ENCODE assay signal across 16 cellular contexts in genomic region chr1:203269654-203270020, GRCh38. TPM values are rescaled to one million over a fixed set of nuclear protein-coding genes. Genes with fewer than 3 reads are reported as not detected.
A peak's percentile ranks its signal among the peaks of the same experiment; 100 is the strongest.
DNase-seq lines count a peak whose midpoint lies in the region; ATAC-seq and TF ChIP-seq lines count a peak whose summit lies in the region.
"Had no signal": no experiment of that assay in that cellular context is flagged by ENCODE, and none has a peak within 500 bp of the region (broad histone marks: within the 10 kb centered on the region; RNA-seq: fewer than 3 reads in every experiment).

No MANE protein-coding gene starts in this region.

- H3K4me2 ChIP-seq in BLaER1 treated with 17β-estradiol and CSF1 and Interleukin-3, amounts not matched to agents 10 nM and 100 nM, result peak overlapping the region; percentile 1 to 52 (median 23); a peak in 13 of 22 replicates
- H3K4me2 ChIP-seq in SU-DHL-6 (ENCODE audit: low read depth, low read length, poor library complexity, severe bottlenecking) (no peak overlapping the region), neuronal stem cell (ENCODE audit: insufficient read depth, low read length, poor library complexity, severe bottlenecking) (no peak overlapping the region)
- H3K4me2 ChIP-seq: A549 had no signal

- no peak overlapping the region for H3K4me3 ChIP-seq in BLaER1 treated with 17β-estradiol and CSF1 and Interleukin-3, amounts not matched to agents 10 nM and 100 nM
- no peak overlapping the region for H3K4me3 ChIP-seq in SU-DHL-6 (ENCODE audit: insufficient read depth, low read length, poor library complexity, severe bottlenecking)
- H3K4me3 ChIP-seq in neuronal stem cell (ENCODE audit: low read length in 2 of 2), result no peak overlapping the region
- no peak overlapping the region for H3K4me3 ChIP-seq in skeletal muscle tissue (ENCODE audit: low read length in 3 of 3)
- no peak overlapping the region for H3K4me3 ChIP-seq in Peyer's patch
- H3K4me3 ChIP-seq: A549, GM12878, HAP-1 had no signal

- H2BK5ac ChIP-seq in neuronal stem cell (ENCODE audit: low read length), result peak overlapping the region; percentile 16

- ATAC-seq in SK-N-SH treated with all-trans-retinoic acid at 6 μM for 48 hours, result no peak

- H3K9me2 ChIP-seq in SU-DHL-6 (replicated peaks; ENCODE audit: insufficient read depth, low read length), result no peaks in the 10 kb centered on the region

- no peak overlapping the region for H4K8ac ChIP-seq in neuronal stem cell (ENCODE audit: low read depth, low read length)

- peaks cover 12% of the 10 kb centered on the region; the same call in 1 of the 2 replicates for H3K79me2 ChIP-seq in SU-DHL-6 (ENCODE audit: insufficient read depth, low read length)

- H3K4me1 ChIP-seq in BLaER1 treated with 17β-estradiol and CSF1 and Interleukin-3, amounts not matched to agents 10 nM and 100 nM, result peaks cover 60 to 77% (median 75%) of the 10 kb centered on the region in 10 experiments
- H3K4me1 ChIP-seq in neuronal stem cell (ENCODE audit: control insufficient read depth in 2 of 2, insufficient read depth in 1 of 2, low read depth in 1 of 2, low read length in 2 of 2) (peaks cover 13 to 16% of the 10 kb centered on the region in 2 donors), skeletal muscle tissue (ENCODE audit: control insufficient read depth in 3 of 3, insufficient read depth in 3 of 3, low read length in 3 of 3) (peaks cover 49 to 60% (median 59%) of the 10 kb centered on the region in 3 donors), Peyer's patch (peaks cover 0 to 32% (median 5%) of the 10 kb centered on the region in 4 donors)

- no peak overlapping the region for H2AFZ ChIP-seq in SU-DHL-6 (ENCODE audit: low read depth, low read length, severe bottlenecking)
- H2AFZ ChIP-seq in neuronal stem cell (ENCODE audit: low read length), result no peak overlapping the region

- no peak for TF ChIP-seq POLR2A in Peyer's patch (IDR thresholded peaks at IDR 0.05)

- TF ChIP-seq CTCF in SU-DHL-6 (IDR thresholded peaks at IDR 0.05; ENCODE audit: insufficient read depth, low read length, poor library complexity, severe bottlenecking), result no peak
- no peak for TF ChIP-seq CTCF in Peyer's patch (IDR thresholded peaks at IDR 0.05)

- no CpG with 5 or more reads among the region's 5 CpGs for WGBS in neuronal stem cell (ENCODE audit: extremely low coverage in 2 of 2, insufficient read length in 2 of 2, insufficient replicate concordance in 1 of 2), 2 donors

- peaks cover 24% of the 10 kb centered on the region for H3F3A ChIP-seq in SU-DHL-6 (ENCODE audit: insufficient read depth)

- H3K9ac ChIP-seq in BLaER1 treated with 17β-estradiol and CSF1 and Interleukin-3, amounts not matched to agents 10 nM and 100 nM, result peak overlapping the region in 3 of 11 experiments; percentile 4 to 28 (median 4); a peak in 3 of 22 replicates
- no peak overlapping the region for H3K9ac ChIP-seq in SU-DHL-6 (ENCODE audit: low read length)
- no peak overlapping the region for H3K9ac ChIP-seq in neuronal stem cell (ENCODE audit: low read depth, low read length, poor library complexity)
- H3K9ac ChIP-seq in skeletal muscle tissue (ENCODE audit: low read depth in 1 of 3, low read length in 3 of 3), result peak overlapping the region in 1 of 3 donors; percentile 28

- no peaks in the 10 kb centered on the region for H3K36me3 ChIP-seq in BLaER1 treated with 17β-estradiol and CSF1 and Interleukin-3, amounts not matched to agents 10 nM and 100 nM
- H3K36me3 ChIP-seq in SU-DHL-6 (ENCODE audit: low read length) (no peaks in the 10 kb centered on the region), neuronal stem cell (replicated peaks in 1 of 2; ENCODE audit: control insufficient read depth in 2 of 2, insufficient read depth in 2 of 2, low read length in 2 of 2) (no peaks in the 10 kb centered on the region), skeletal muscle tissue (ENCODE audit: control insufficient read depth in 3 of 3, insufficient read depth in 3 of 3, low read length in 3 of 3) (no peaks in the 10 kb centered on the region), Peyer's patch (no peaks in the 10 kb centered on the region)
- H3K36me3 ChIP-seq: HAP-1 had no signal

- H2BK120ac ChIP-seq in neuronal stem cell (ENCODE audit: low read depth, low read length), result no peak overlapping the region

- peak overlapping the region in 1 of 11 experiments; percentile 20; a peak in 2 of 22 replicates for H3K27ac ChIP-seq in BLaER1 treated with 17β-estradiol and CSF1 and Interleukin-3, amounts not matched to agents 10 nM and 100 nM
- H3K27ac ChIP-seq in SU-DHL-6 (ENCODE audit: low read depth, low read length) (peak overlapping the region; percentile 98; the same call in 1 of the 2 replicates), neuronal stem cell (replicated peaks; ENCODE audit: low read length) (no peak overlapping the region), skeletal muscle tissue (ENCODE audit: low read depth, low read length) (peak overlapping the region; percentile 69), Peyer's patch (no peak overlapping the region)
- H3K27ac ChIP-seq: A549 had no signal

- no peaks in the 10 kb centered on the region for H3K27me3 ChIP-seq in BLaER1 treated with 17β-estradiol and CSF1 and Interleukin-3, amounts not matched to agents 10 nM and 100 nM
- H3K27me3 ChIP-seq in SU-DHL-6 (ENCODE audit: low read length) (no peaks in the 10 kb centered on the region), neuronal stem cell (ENCODE audit: control insufficient read depth in 3 of 3, insufficient read depth in 3 of 3, low read depth in 1 of 3, low read length in 3 of 3) (peaks cover 0 to 6% (median 0%) of the 10 kb centered on the region in 3 experiments), skeletal muscle tissue (ENCODE audit: control insufficient read depth in 3 of 3, insufficient read depth in 3 of 3, low read length in 3 of 3) (no peaks in the 10 kb centered on the region), Peyer's patch (no peaks in the 10 kb centered on the region)

- peak overlapping the region; percentile 5 for H2BK15ac ChIP-seq in neuronal stem cell (ENCODE audit: low read length)

- no peak overlapping the region for H2AK5ac ChIP-seq in neuronal stem cell (ENCODE audit: low read depth, low read length)

- H2BK12ac ChIP-seq in neuronal stem cell (ENCODE audit: low read length), result no peak overlapping the region

- DNase-seq in neuronal stem cell (ENCODE audit: low spot score) (no peak), Peyer's patch (no peak), NCI-H82 (lab: John Stamatoyannopoulos, UW) (no peak)
- DNase-seq: Right ventricle myocardium superior had no signal

- H3K18ac ChIP-seq in neuronal stem cell (ENCODE audit: low read length), result no peak overlapping the region

- no peaks in the 10 kb centered on the region for H3K79me1 ChIP-seq in neuronal stem cell (ENCODE audit: low read depth, low read length)

- no peak overlapping the region for H3K23ac ChIP-seq in neuronal stem cell (ENCODE audit: low read depth, low read length, poor library complexity)

- no peaks in the 10 kb centered on the region for H4K20me1 ChIP-seq in BLaER1 treated with 17β-estradiol and CSF1 and Interleukin-3, amounts not matched to agents 10 nM and 100 nM
- H4K20me1 ChIP-seq in SU-DHL-6 (ENCODE audit: low read depth, low read length), result no peaks in the 10 kb centered on the region

- no peak overlapping the region for H4K91ac ChIP-seq in neuronal stem cell (ENCODE audit: low read depth, low read length, poor library complexity)

- H3K9me3 ChIP-seq in BLaER1 treated with 17β-estradiol and CSF1 and Interleukin-3, amounts not matched to agents 10 nM and 100 nM (replicated peaks in 1 of 11), result no peaks in the 10 kb centered on the region
- no peaks in the 10 kb centered on the region for H3K9me3 ChIP-seq in SU-DHL-6 (ENCODE audit: insufficient read depth, low read length)
- no peaks in the 10 kb centered on the region for H3K9me3 ChIP-seq in neuronal stem cell (replicated peaks in 1 of 2; ENCODE audit: control insufficient read depth in 2 of 2, insufficient read depth in 1 of 2, low read depth in 1 of 2, low read length in 2 of 2)
- H3K9me3 ChIP-seq in skeletal muscle tissue (ENCODE audit: control insufficient read depth in 3 of 3, low read length in 3 of 3), result no peaks in the 10 kb centered on the region
- H3K9me3 ChIP-seq in Peyer's patch, result no peaks in the 10 kb centered on the region
- H3K9me3 ChIP-seq: A549, Caco-2, HAP-1 had no signal

- no peak overlapping the region for H3K4ac ChIP-seq in neuronal stem cell (ENCODE audit: low read length)

- no peak overlapping the region for H3K14ac ChIP-seq in neuronal stem cell (ENCODE audit: low read length)

TF ChIP-seq in SK-N-SH treated with all-trans-retinoic acid at 6 μM for 48 hours, 23 proteins besides CTCF, POLR2A, EP300 and RAD21 (continues in another document):
- TF ChIP-seq ISL1 (CRISPR knock-in tag; IDR thresholded peaks at IDR 0.05) (no peak), CSRNP3 (CRISPR knock-in tag; IDR thresholded peaks at IDR 0.05) (no peak)

RNA-seq across cellular contexts. Expression of gene BTG2, which starts 35.7 kb away (rescaled TPM):
- 59.9 TPM for polyA plus RNA-seq in neuronal stem cell (2013, experiment 1 of 2)
- 59.9 TPM for polyA plus RNA-seq in neuronal stem cell (2013, experiment 2 of 2)
- total RNA-seq in skeletal muscle tissue (32.4 TPM), Peyer's patch (100 to 1,000 TPM in 1 of 4 donors, 10 to 100 TPM in 3; 45.0 to 129 (median 58.8) TPM)

RNA-seq across cellular contexts. Expression of gene CHIT1, which starts 40.2 kb away (rescaled TPM):
- 0.04 TPM for polyA plus RNA-seq in neuronal stem cell (2013, experiment 1 of 2)
- not detected for polyA plus RNA-seq in neuronal stem cell (2013, experiment 2 of 2)
- total RNA-seq in skeletal muscle tissue (under 0.01 TPM), Peyer's patch (1 to 10 TPM in 1 of 4 donors, under 1 TPM in 1, not detected in 2; 0.67 to 4.1 TPM)
- total RNA-seq: Caco-2, HT1080, RPMI7951 had no signal
- polyA plus RNA-seq: A549; BJ; CD4-positive, alpha-beta memory T cell had no signal

Comparison
In these comparisons a context has a peak if more than half of its experiments do, and no peak if none do; other contexts are left out.
1. H3K27ac ChIP-seq: peak in SU-DHL-6 (single experiment) and skeletal muscle tissue (single experiment); none in neuronal stem cell (single experiment) and Peyer's patch (0 of 4).
2. H3K4me2 ChIP-seq: peak in BLaER1 treated with 17β-estradiol and CSF1 and Interleukin-3, amounts not matched to agents 10 nM and 100 nM (11 of 11); none in SU-DHL-6 (single experiment) and neuronal stem cell (single experiment).